Comparison of ENCODE assay signal across 8 cellular contexts in the genomic region with DNA sequence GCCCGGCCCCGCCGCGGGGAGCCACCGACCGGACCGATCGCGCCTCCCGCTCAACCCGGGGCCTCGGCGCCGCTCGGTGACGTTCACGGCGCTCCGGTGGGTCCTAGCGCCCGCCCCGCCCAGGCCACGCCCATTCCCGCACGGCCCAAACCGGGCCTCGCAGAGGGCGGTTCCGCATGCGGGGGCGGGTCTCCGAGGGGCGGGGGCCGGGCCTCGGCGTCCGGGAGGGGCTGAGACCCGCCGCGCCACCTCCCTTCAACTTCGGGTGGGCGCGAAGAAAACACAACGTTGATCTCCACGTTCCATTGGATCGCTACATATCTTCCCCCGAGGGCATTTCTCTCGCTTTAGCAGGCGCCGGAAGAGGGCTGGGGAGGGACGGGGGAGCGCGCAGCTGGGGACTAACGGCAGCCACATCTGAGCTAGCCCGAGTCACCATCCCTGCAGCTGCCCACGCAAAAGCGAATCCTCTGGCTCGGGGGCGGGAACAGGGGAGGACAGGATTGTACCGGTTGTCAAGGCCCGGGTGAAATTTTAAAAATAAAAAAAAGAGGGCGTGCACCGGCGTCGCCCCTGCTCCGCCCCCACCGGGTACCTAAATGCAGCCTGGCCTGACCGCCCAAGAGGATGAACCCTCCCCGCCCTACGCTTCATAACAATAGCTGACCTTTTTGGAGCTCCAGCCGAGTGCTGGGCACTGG. TPM values are rescaled to one million over a fixed set of nuclear protein-coding genes. Genes with fewer than 3 reads are reported as not detected.
DNase-seq lines count a peak whose midpoint lies in the region; ATAC-seq, FAIRE-seq and TF ChIP-seq lines count a peak whose summit lies in the region.

A gene (minus strand): TSS at position 78 of the 701 bp plus-strand sequence. CDS start 547 bp downstream, outside the sequence.

- H3K79me2 ChIP-seq in SU-DHL-6 (ENCODE audit: insufficient read depth, low read length) = no peaks in the 10 kb centered on the region

- peaks cover 7% of the 10 kb centered on the region for H3K4me1 Mint-ChIP-seq in activated naive CD8-positive, alpha-beta T cell treated with anti-CD3 and anti-CD28 coated beads for 36 hours

- H3K4me1 ChIP-seq in pancreas (peaks cover 0 to 6% (median 0%) of the 10 kb centered on the region in 3 donors), thymus (ENCODE audit: control insufficient read depth, insufficient read depth, low read length) (peaks cover 12% of the 10 kb centered on the region)

- 0 to 1% methylated on average over 45 to 71 of the region's 71 CpGs for WGBS in pancreas, 2 donors
- under 1% methylated on average over 71 of the region's 71 CpGs for WGBS in thymus

- H3K36me3 ChIP-seq in SU-DHL-6 (ENCODE audit: low read length) (no peaks in the 10 kb centered on the region), pancreas (no peaks in the 10 kb centered on the region), thymus (ENCODE audit: control insufficient read depth, insufficient read depth) (peaks cover 10% of the 10 kb centered on the region)

- no peaks in the 10 kb centered on the region for H3K27me3 Mint-ChIP-seq in activated naive CD8-positive, alpha-beta T cell treated with anti-CD3 and anti-CD28 coated beads for 36 hours

- DNase-seq in G401 (ENCODE audit: low spot score) = peak; percentile 85
- DNase-seq in H4 (ENCODE audit: low spot score) = peak; percentile 84
- peak; percentile 85 for DNase-seq in M059J (ENCODE audit: low read depth)
- DNase-seq in activated naive CD8-positive, alpha-beta T cell treated with anti-CD3 and anti-CD28 coated beads for 36 hours = peak; percentile 94
- peak; percentile 96 for DNase-seq in Right ventricle myocardium inferior (ENCODE audit: missing footprints)
- DNase-seq in pancreas = peak; percentile 84 to 95 (median 88)

- FAIRE-seq in pancreas (lab: Jason Lieb, UNC) = no peak

- H3K36me3 Mint-ChIP-seq in activated naive CD8-positive, alpha-beta T cell treated with anti-CD3 and anti-CD28 coated beads for 36 hours = peaks cover 4% of the 10 kb centered on the region

- H3K27me3 ChIP-seq in SU-DHL-6 (ENCODE audit: low read length) = no peaks in the 10 kb centered on the region
- no peaks in the 10 kb centered on the region for H3K27me3 ChIP-seq in pancreas
- H3K27me3 ChIP-seq in thymus (ENCODE audit: control insufficient read depth, insufficient read depth) = no peaks in the 10 kb centered on the region

- no peaks in the 10 kb centered on the region for H3F3A ChIP-seq in SU-DHL-6 (ENCODE audit: insufficient read depth)

- H3K9ac ChIP-seq in SU-DHL-6 (ENCODE audit: low read length) = peak within 1 kb of the TSS; percentile 83

- peak; percentile 98 for ATAC-seq in Right ventricle myocardium inferior
- ATAC-seq in pancreas = peak; percentile 97 to 98 (median 98)

- peak within 1 kb of the TSS; percentile 98 for H2AFZ ChIP-seq in SU-DHL-6 (ENCODE audit: low read depth, low read length, severe bottlenecking)

- intact Hi-C loops in Right ventricle myocardium inferior (cut with DNase I) = loop anchor here (1.0 to 5.0 kb wide), 3 partner anchors 17 to 56 kb away; a partner anchor contains a TSS
- intact Hi-C loops in pancreas (cut with DNase I) = no loop called here

- peak within 1 kb of the TSS; percentile 88 for H3K4me3 Mint-ChIP-seq in activated naive CD8-positive, alpha-beta T cell treated with anti-CD3 and anti-CD28 coated beads for 36 hours

- H3K27ac ChIP-seq in SU-DHL-6 (ENCODE audit: low read depth, low read length) (peak within 1 kb of the TSS; percentile 73), pancreas (peak within 1 kb of the TSS; percentile 1 to 83 (median 50)), thymus (ENCODE audit: low read depth) (peak within 1 kb of the TSS; percentile 96)

- TF ChIP-seq CTCF in SU-DHL-6 (IDR thresholded peaks at IDR 0.05; ENCODE audit: insufficient read depth, low read length, poor library complexity, severe bottlenecking) (no peak), pancreas (IDR thresholded peaks at IDR 0.05) (no peak)

- no peaks in the 10 kb centered on the region for H4K20me1 ChIP-seq in SU-DHL-6 (ENCODE audit: low read depth, low read length)

- no peaks in the 10 kb centered on the region for H3K9me2 ChIP-seq in SU-DHL-6 (replicated peaks; ENCODE audit: insufficient read depth, low read length)

- peak within 1 kb of the TSS; percentile 89 for H3K27ac Mint-ChIP-seq in activated naive CD8-positive, alpha-beta T cell treated with anti-CD3 and anti-CD28 coated beads for 36 hours

- H3K4me2 ChIP-seq in SU-DHL-6 (ENCODE audit: low read depth, low read length, poor library complexity, severe bottlenecking) = peak within 1 kb of the TSS; percentile 83

- no peaks in the 10 kb centered on the region for H3K9me3 Mint-ChIP-seq in activated naive CD8-positive, alpha-beta T cell treated with anti-CD3 and anti-CD28 coated beads for 36 hours

- in situ Hi-C loops in G401 (cut with HindIII; ENCODE audit: low sequenced_read_pairs) = no loop called here

- peak within 1 kb of the TSS; percentile 92 for H3K4me3 ChIP-seq in SU-DHL-6 (ENCODE audit: insufficient read depth, low read length, poor library complexity, severe bottlenecking)
- peak within 1 kb of the TSS; percentile 54 to 88 (median 84) for H3K4me3 ChIP-seq in pancreas
- peak within 1 kb of the TSS; percentile 90 for H3K4me3 ChIP-seq in thymus (ENCODE audit: low read length)

- no peaks in the 10 kb centered on the region for H3K9me3 ChIP-seq in SU-DHL-6 (ENCODE audit: insufficient read depth, low read length)
- H3K9me3 ChIP-seq in pancreas = no peaks in the 10 kb centered on the region
- no peaks in the 10 kb centered on the region for H3K9me3 ChIP-seq in thymus (ENCODE audit: control insufficient read depth)

RNA-seq across cellular contexts. Expression of the gene that starts here (rescaled TPM):
- total RNA-seq in G401 (2014; rRNA removed; shearing (Covaris generic)) = 144 and 155 TPM in 2 replicates
- 130 and 134 TPM in 2 replicates for total RNA-seq in H4 (2014; rRNA removed; shearing (Covaris generic))
- 129 and 141 TPM in 2 replicates for total RNA-seq in M059J (2014; rRNA removed; shearing (Covaris generic))
- total RNA-seq in activated naive CD8-positive, alpha-beta T cell treated with anti-CD3 and anti-CD28 coated beads for 36 hours = 10 to 100 TPM; 71.9 to 72.1 TPM
- total RNA-seq in Right ventricle myocardium inferior (20.1 TPM), pancreas (10 to 100 TPM; 15.6 to 23.7 (median 20.2) TPM)
- polyA plus RNA-seq in pancreas (10 to 100 TPM; 24.5 to 27.0 TPM), thymus (49.6 TPM)

Comparison
In these comparisons a context has a peak if more than half of its experiments do, and no peak if none do; other contexts are left out.
1. Peak in every context shown above with its lines: DNase-seq, ATAC-seq, H3K4me3 ChIP-seq and H3K27ac ChIP-seq.